ENCODE assay signal across 7 cellular contexts in the genomic region with DNA sequence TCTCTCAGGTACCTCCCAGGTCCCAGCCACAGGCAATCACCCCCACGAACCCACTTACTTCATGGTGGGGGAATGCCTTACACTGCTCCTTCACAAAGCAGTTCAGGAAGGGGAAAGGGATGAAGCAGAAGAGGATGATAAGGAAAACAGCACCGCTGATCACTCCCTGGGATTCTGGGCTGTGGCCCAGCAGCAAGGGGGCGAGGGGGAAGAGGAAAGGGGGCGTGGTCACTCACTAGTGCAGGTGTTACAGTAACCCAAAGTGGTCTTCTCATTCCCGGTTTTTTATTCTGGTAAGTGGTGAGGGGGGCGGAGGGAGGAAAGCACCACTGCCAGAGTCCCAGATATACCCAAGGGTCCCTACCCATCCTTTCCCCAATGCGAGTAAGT. TPM values are rescaled to one million over a fixed set of nuclear protein-coding genes. Genes with fewer than 3 reads are reported as not detected.
DNase-seq lines count a peak whose midpoint lies in the region; TF ChIP-seq lines count a peak whose summit lies in the region.

No MANE protein-coding gene starts in this region.

- peaks cover 20% of the 10 kb centered on the region for H3F3A ChIP-seq in smooth muscle cell (ENCODE audit: low read depth)

- 10% methylated on average over 4 of the region's 7 CpGs for WGBS in hepatocyte (ENCODE audit: low lambda C conversion rate, missing lambda C conversion rate)
- 2% methylated on average over 6 of the region's 7 CpGs for WGBS in smooth muscle cell (ENCODE audit: low lambda C conversion rate)

- no peaks in the 10 kb centered on the region for H3K4me1 ChIP-seq in HEK293 (ENCODE audit: control insufficient read depth, insufficient read depth, low read length)
- peaks cover 13% of the 10 kb centered on the region for H3K4me1 ChIP-seq in hepatocyte (ENCODE audit: insufficient read depth)
- peaks cover 12% of the 10 kb centered on the region for H3K4me1 ChIP-seq in smooth muscle cell (ENCODE audit: low read depth)

- no peaks in the 10 kb centered on the region for H3K9me2 ChIP-seq in hepatocyte (replicated peaks; ENCODE audit: insufficient read depth)

- H3K27me3 ChIP-seq in hepatocyte (no peaks in the 10 kb centered on the region), smooth muscle cell (ENCODE audit: low read depth) (no peaks in the 10 kb centered on the region)

- H2AFZ ChIP-seq in hepatocyte (peak overlapping the region; percentile 83), smooth muscle cell (ENCODE audit: low read depth) (peak overlapping the region; percentile 97)

- H3K9ac ChIP-seq in smooth muscle cell (ENCODE audit: low read depth), result peak overlapping the region; percentile 97

- peaks cover 19% of the 10 kb centered on the region for H3K79me2 ChIP-seq in hepatocyte
- peaks cover 11% of the 10 kb centered on the region for H3K79me2 ChIP-seq in smooth muscle cell (ENCODE audit: low read depth)

- no peaks in the 10 kb centered on the region for H3K9me3 ChIP-seq in HEK293 (ENCODE audit: control insufficient read depth, insufficient read depth, low read depth, low read length)
- H3K9me3 ChIP-seq in hepatocyte (ENCODE audit: low read depth), result no peaks in the 10 kb centered on the region
- no peaks in the 10 kb centered on the region for H3K9me3 ChIP-seq in smooth muscle cell (replicated peaks; ENCODE audit: low read depth)

- H3K4me2 ChIP-seq in hepatocyte (peak overlapping the region; percentile 76), smooth muscle cell (peak overlapping the region; percentile 98)

- CTCF ChIA-PET in HEK293 (lab: Yijun Ruan, JAX), result interaction anchor here (1.1 to 2.3 kb wide), 3 partner anchors 22 to 96 kb away, joined by 4 to 7 read pairs (median 7); a partner anchor contains a TSS

- H3K27ac ChIP-seq in HEK293 (ENCODE audit: extremely low read depth, low read depth, low read length), result no peak overlapping the region; the same call in 1 of the 2 replicates
- peak overlapping the region; percentile 97 for H3K27ac ChIP-seq in hepatocyte
- peak overlapping the region; percentile 99 for H3K27ac ChIP-seq in smooth muscle cell (ENCODE audit: low read depth)

- peak; percentile 31 for DNase-seq in hepatocyte (ENCODE audit: low spot score)
- no peak for DNase-seq in smooth muscle cell (lab: John Stamatoyannopoulos, UW; ENCODE audit: unreplicated experiment)
- no peak for DNase-seq in cerebellar nuclear complex (lab: John Stamatoyannopoulos, UW)
- DNase-seq in NCI-H2227 treated with DMSO at 0.1 percent for 48 hours (lab: John Stamatoyannopoulos, UW), result no peak
- DNase-seq in UCSD-AML1 (lab: John Stamatoyannopoulos, UW; ENCODE audit: unreplicated experiment), result no peak

- H3K36me3 ChIP-seq in HEK293 (ENCODE audit: control insufficient read depth in 2 of 2, insufficient read depth in 1 of 2, low read length in 2 of 2) (peaks cover 0 to 31% of the 10 kb centered on the region in 2 experiments; a peak in 1 of 3 replicates), hepatocyte (replicated peaks; ENCODE audit: insufficient read depth, low read depth) (no peaks in the 10 kb centered on the region), smooth muscle cell (ENCODE audit: low read depth) (no peaks in the 10 kb centered on the region)

- H3K4me3 ChIP-seq in HEK293 (ENCODE audit: low read depth, low read length) (peak overlapping the region; percentile 63), WI38 (ENCODE audit: low read depth, low read length) (peak overlapping the region; percentile 92), hepatocyte (peak overlapping the region; percentile 75), smooth muscle cell (peak overlapping the region; percentile 81)

- POLR2A ChIA-PET in HEK293 (lab: Yijun Ruan, JAX), result no interaction called here

- TF ChIP-seq CTCF in HEK293 (tag by site-specific recombination; IDR thresholded peaks at IDR 0.05), result no peak
- TF ChIP-seq CTCF in WI38 (IDR thresholded peaks at IDR 0.05; ENCODE audit: low read depth, low read length), result no peak
- no peak for TF ChIP-seq CTCF in hepatocyte (IDR thresholded peaks at IDR 0.05; ENCODE audit: poor library complexity)
- TF ChIP-seq CTCF in smooth muscle cell (IDR thresholded peaks at IDR 0.05; ENCODE audit: borderline replicate concordance, insufficient read depth, poor library complexity, severe bottlenecking), result no peak

- H4K20me1 ChIP-seq in hepatocyte (ENCODE audit: insufficient read depth, poor library complexity, severe bottlenecking) (no peaks in the 10 kb centered on the region), smooth muscle cell (ENCODE audit: low read depth) (peaks cover under 1% of the 10 kb centered on the region)

TF ChIP-seq in HEK293, 187 proteins besides CTCF, POLR2A, EP300 and RAD21:
- TF ChIP-seq GLIS2 (tag by site-specific recombination; IDR thresholded peaks at IDR 0.05) (no peak), KLF9 (tag by site-specific recombination; IDR thresholded peaks at IDR 0.05; ENCODE audit: low read depth) (peak; percentile 77), SP3 (tag by site-specific recombination; IDR thresholded peaks at IDR 0.05) (peak; percentile 47; the same call in 1 of the 2 replicates)
- TF ChIP-seq, protein P1, sequence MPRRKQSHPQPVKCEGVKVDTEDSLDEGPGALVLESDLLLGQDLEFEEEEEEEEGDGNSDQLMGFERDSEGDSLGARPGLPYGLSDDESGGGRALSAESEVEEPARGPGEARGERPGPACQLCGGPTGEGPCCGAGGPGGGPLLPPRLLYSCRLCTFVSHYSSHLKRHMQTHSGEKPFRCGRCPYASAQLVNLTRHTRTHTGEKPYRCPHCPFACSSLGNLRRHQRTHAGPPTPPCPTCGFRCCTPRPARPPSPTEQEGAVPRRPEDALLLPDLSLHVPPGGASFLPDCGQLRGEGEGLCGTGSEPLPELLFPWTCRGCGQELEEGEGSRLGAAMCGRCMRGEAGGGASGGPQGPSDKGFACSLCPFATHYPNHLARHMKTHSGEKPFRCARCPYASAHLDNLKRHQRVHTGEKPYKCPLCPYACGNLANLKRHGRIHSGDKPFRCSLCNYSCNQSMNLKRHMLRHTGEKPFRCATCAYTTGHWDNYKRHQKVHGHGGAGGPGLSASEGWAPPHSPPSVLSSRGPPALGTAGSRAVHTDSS (tag by site-specific recombination; IDR thresholded peaks at IDR 0.05), result peak; percentile 79

RNA-seq across cellular contexts. Expression of a gene that starts 0.7 kb away (rescaled TPM):
- total RNA-seq in hepatocyte, result 27.5 and 28.1 TPM in 2 replicates
- polyA plus RNA-seq in hepatocyte, result 76.2 and 82.7 TPM in 2 replicates
- total RNA-seq in smooth muscle cell, result 26.2 and 40.5 TPM in 2 replicates
- 68.1 and 73.7 TPM in 2 replicates for polyA plus RNA-seq in smooth muscle cell

RNA-seq across cellular contexts. Expression of a gene that starts 6.2 kb away (rescaled TPM):
- 5.2 and 9.7 TPM in 2 replicates for total RNA-seq in hepatocyte
- polyA plus RNA-seq in hepatocyte, result 7.4 and 10.2 TPM in 2 replicates
- 4.8 and 10.6 TPM in 2 replicates for total RNA-seq in smooth muscle cell
- 7.2 and 9.2 TPM in 2 replicates for polyA plus RNA-seq in smooth muscle cell

RNA-seq across cellular contexts. Expression of a gene that starts 16.3 kb away (rescaled TPM):
- 10.9 and 11.9 TPM in 2 replicates for total RNA-seq in hepatocyte
- 34.5 and 37.7 TPM in 2 replicates for polyA plus RNA-seq in hepatocyte
- total RNA-seq in smooth muscle cell, result 13.9 and 33.7 TPM in 2 replicates
- 39.9 and 43.4 TPM in 2 replicates for polyA plus RNA-seq in smooth muscle cell

RNA-seq across cellular contexts. Expression of a gene that starts 20.4 kb away (rescaled TPM):
- total RNA-seq in hepatocyte (10.9 and 25.3 TPM in 2 replicates), smooth muscle cell (17.3 and 18.6 TPM in 2 replicates)
- polyA plus RNA-seq in hepatocyte (16.4 and 19.8 TPM in 2 replicates), smooth muscle cell (11.2 and 15.6 TPM in 2 replicates)

RNA-seq across cellular contexts. Expression of a gene that starts 33.3 kb away (rescaled TPM):
- total RNA-seq in hepatocyte (31.8 and 36.9 TPM in 2 replicates), smooth muscle cell (32.3 and 33.8 TPM in 2 replicates)
- polyA plus RNA-seq in hepatocyte (26.5 and 31.8 TPM in 2 replicates), smooth muscle cell (33.1 and 38.7 TPM in 2 replicates)
